ENCODE assay signal across 11 cellular contexts in the genomic region with DNA sequence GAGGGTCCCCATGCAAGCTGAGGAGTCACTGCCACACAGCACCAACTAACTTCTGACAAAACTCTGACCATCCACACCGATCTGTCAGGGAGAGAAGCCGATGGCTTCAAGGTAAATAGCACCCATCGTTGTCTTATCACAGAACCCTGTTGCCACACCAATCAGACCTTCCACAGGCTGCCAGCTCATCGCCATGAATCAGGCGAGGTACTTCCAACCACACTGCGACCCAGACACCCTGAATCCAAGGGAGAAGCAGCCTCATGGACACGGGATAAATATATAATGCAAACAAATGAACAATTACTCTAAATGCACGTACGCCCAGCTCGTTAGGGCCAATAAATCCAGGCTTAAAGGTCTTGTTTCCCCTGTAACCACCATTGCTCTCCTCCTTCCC. TPM values are rescaled to one million over a fixed set of nuclear protein-coding genes. Genes with fewer than 3 reads are reported as not detected.
DNase-seq lines count a peak whose midpoint lies in the region; ATAC-seq and TF ChIP-seq lines count a peak whose summit lies in the region.
"Had no signal": no experiment of that assay in that cellular context is flagged by ENCODE, and none has a peak within 500 bp of the region (broad histone marks: within the 10 kb centered on the region; RNA-seq: fewer than 3 reads in every experiment).

No MANE protein-coding gene starts in this region.

- H3K9me3 Mint-ChIP-seq in CD4-positive, alpha-beta T cell = no peaks in the 10 kb centered on the region
- no peaks in the 10 kb centered on the region for H3K9me3 Mint-ChIP-seq in stimulated activated memory B cell treated with anti-CD40 and anti-IgM and Interleukin-4, amounts not matched to agents 10 μg/mL and 1 μg/mL and 100 μg/mL, for 72 hours

- no peak overlapping the region for H3K4me3 Mint-ChIP-seq in CD4-positive, alpha-beta T cell
- no peak overlapping the region for H3K4me3 Mint-ChIP-seq in T-helper 17 cell
- no peak overlapping the region for H3K4me3 Mint-ChIP-seq in stimulated activated memory B cell treated with anti-CD40 and anti-IgM and Interleukin-4, amounts not matched to agents 10 μg/mL and 1 μg/mL and 100 μg/mL, for 72 hours

- peak overlapping the region; percentile 98 for H3K27ac Mint-ChIP-seq in CD4-positive, alpha-beta T cell
- H3K27ac Mint-ChIP-seq in T-helper 17 cell = peak overlapping the region; percentile 99
- H3K27ac Mint-ChIP-seq in stimulated activated memory B cell treated with anti-CD40 and anti-IgM and Interleukin-4, amounts not matched to agents 10 μg/mL and 1 μg/mL and 100 μg/mL, for 72 hours = no peak overlapping the region

- CTCF ChIA-PET in CD4-positive, alpha-beta T cell (lab: Charles Lee) = interaction anchor here (2.4 kb wide), 1 partner anchor 11 kb away, joined by 8 read pairs; no protein-coding TSS in a partner anchor

- H3K9me3 ChIP-seq in CD4-positive, alpha-beta T cell (ENCODE audit: control insufficient read depth, low read length) = no peaks in the 10 kb centered on the region
- H3K9me3 ChIP-seq in T-helper 17 cell (ENCODE audit: control insufficient read depth, low read length, poor library complexity, severe bottlenecking) = no peaks in the 10 kb centered on the region

- intact Hi-C loops in CD4-positive, alpha-beta T cell (cut with DNase I, micrococcal nuclease) = no loop called here

- H3K27me3 ChIP-seq in CD4-positive, alpha-beta T cell (ENCODE audit: control insufficient read depth, insufficient read depth, low read length) = no peaks in the 10 kb centered on the region

- H3K36me3 Mint-ChIP-seq in CD4-positive, alpha-beta T cell (ENCODE audit: low read depth) = peaks cover 29% of the 10 kb centered on the region
- no peaks in the 10 kb centered on the region for H3K36me3 Mint-ChIP-seq in T-helper 17 cell (ENCODE audit: low read depth)
- H3K36me3 Mint-ChIP-seq in stimulated activated memory B cell treated with anti-CD40 and anti-IgM and Interleukin-4, amounts not matched to agents 10 μg/mL and 1 μg/mL and 100 μg/mL, for 72 hours = peaks cover 8% of the 10 kb centered on the region

- ATAC-seq in CD4-positive, alpha-beta T cell (ENCODE audit: poor library complexity) = no peak
- ATAC-seq in T-helper 17 cell (no peak), HG03571 (IDR thresholded peaks at IDR 0.05; ENCODE audit: unreplicated experiment) (no peak)
- no peak for ATAC-seq in stimulated activated memory B cell treated with anti-CD40 and anti-IgM and Interleukin-4, amounts not matched to agents 10 μg/mL and 1 μg/mL and 100 μg/mL, for 72 hours
- ATAC-seq: sciatic nerve had no signal

- H3K27ac ChIP-seq in CD4-positive, alpha-beta T cell (ENCODE audit: low read depth, low read length) = no peak overlapping the region

- no peak for DNase-seq in CD4-positive, alpha-beta T cell
- DNase-seq in ELR (ENCODE audit: low read depth) (peak; percentile 55), T-helper 17 cell (no peak), iris pigment epithelial cell (ENCODE audit: low read depth) (peak; percentile 57), islet precursor cell (no peak), NCI-H1436 (lab: John Stamatoyannopoulos, UW) (no peak)
- DNase-seq: GOT3, NCI-H524 had no signal

- POLR2A ChIA-PET in CD4-positive, alpha-beta T cell (lab: Charles Lee) = interaction anchor here (2.1 kb wide), 1 partner anchor 53 kb away, joined by 8 read pairs; a partner anchor contains a TSS

- H3K4me1 Mint-ChIP-seq in CD4-positive, alpha-beta T cell (ENCODE audit: low read depth) = peaks cover 91% of the 10 kb centered on the region
- H3K4me1 Mint-ChIP-seq in T-helper 17 cell = peaks cover 53% of the 10 kb centered on the region
- H3K4me1 Mint-ChIP-seq in stimulated activated memory B cell treated with anti-CD40 and anti-IgM and Interleukin-4, amounts not matched to agents 10 μg/mL and 1 μg/mL and 100 μg/mL, for 72 hours = peaks cover 73% of the 10 kb centered on the region

- no peaks in the 10 kb centered on the region for H3K27me3 Mint-ChIP-seq in CD4-positive, alpha-beta T cell
- no peaks in the 10 kb centered on the region for H3K27me3 Mint-ChIP-seq in T-helper 17 cell
- H3K27me3 Mint-ChIP-seq in stimulated activated memory B cell treated with anti-CD40 and anti-IgM and Interleukin-4, amounts not matched to agents 10 μg/mL and 1 μg/mL and 100 μg/mL, for 72 hours = no peaks in the 10 kb centered on the region

- no peak for TF ChIP-seq CTCF in CD4-positive, alpha-beta T cell (IDR thresholded peaks at IDR 0.05)

RNA-seq across cellular contexts. Expression of a gene that starts 20.8 kb away (rescaled TPM):
- 10 to 100 TPM; 82.7 to 88.7 TPM for total RNA-seq in CD4-positive, alpha-beta T cell
- 10 to 100 TPM; 76.8 to 86.9 TPM for total RNA-seq in T-helper 17 cell

RNA-seq across cellular contexts. Expression of a gene that starts 43.1 kb away (rescaled TPM):
- total RNA-seq in CD4-positive, alpha-beta T cell = 10 to 100 TPM; 43.2 to 44.2 TPM
- total RNA-seq in T-helper 17 cell = 10 to 100 TPM; 41.0 to 47.1 TPM

RNA-seq across cellular contexts. Expression of a gene that starts 52.5 kb away (rescaled TPM):
- total RNA-seq in CD4-positive, alpha-beta T cell = 10 to 100 TPM; 23.4 to 25.3 TPM
- total RNA-seq in T-helper 17 cell = 10 to 100 TPM; 24.6 TPM

RNA-seq across cellular contexts. Expression of a gene that starts 53.5 kb away (rescaled TPM):
- 10 to 100 TPM; 94.3 to 96.7 TPM for total RNA-seq in CD4-positive, alpha-beta T cell
- 100 to 1,000 TPM; 102 to 108 TPM for total RNA-seq in T-helper 17 cell

Comparison
In these comparisons a context has a peak if more than half of its experiments do, and no peak if none do; other contexts are left out.
1. DNase-seq: peak in ELR (single experiment) and iris pigment epithelial cell (single experiment); none in CD4-positive, alpha-beta T cell (0 of 10), T-helper 17 cell (0 of 3), islet precursor cell (single experiment) and NCI-H1436 (single experiment).